ENCODE assay signal across 8 cellular contexts in genomic region chr4:170990989-170991589, GRCh38.
DNase-seq lines count a peak whose midpoint lies in the region; ATAC-seq and TF ChIP-seq lines count a peak whose summit lies in the region.

No MANE protein-coding gene starts in this region.

- no peaks in the 10 kb centered on the region for H3K9me3 ChIP-seq in A673 (ENCODE audit: low read depth, low read length, poor library complexity, severe bottlenecking)
- H3K9me3 ChIP-seq in adrenal gland (replicated peaks in 1 of 3) = peaks cover 0 to 4% (median 0%) of the 10 kb centered on the region in 3 donors

- CTCF ChIA-PET in A673 (lab: Charles Lee) = interaction anchor here (0.9 kb wide), 1 partner anchor 731 kb away, joined by 4 read pairs; no protein-coding TSS in a partner anchor
- CTCF ChIA-PET in activated CD8-positive, alpha-beta T cell treated with anti-CD3 and anti-CD28 coated beads, Interleukin-2, amount 10 ng/mL, durations not matched to agents 7 days and 5 days (lab: Charles Lee) = interaction anchor here (0.7 kb wide), 1 partner anchor 13 kb away, joined by 3 read pairs; no protein-coding TSS in a partner anchor

- H3K4me1 Mint-ChIP-seq in activated CD8-positive, alpha-beta T cell treated with anti-CD3 and anti-CD28 coated beads, Interleukin-2, amount 10 ng/mL, durations not matched to agents 7 days and 5 days (ENCODE audit: low read depth) = no peaks in the 10 kb centered on the region

- BruUV-seq in A673 (replicated peaks; lab: Mats Ljungman, UMichigan) = no TSS peak

- H3K27me3 ChIP-seq in A673 (replicated peaks; ENCODE audit: insufficient read depth, low read depth, low read length, poor library complexity) (no peaks in the 10 kb centered on the region), adrenal gland (no peaks in the 10 kb centered on the region)

- intact Hi-C loops in A673 (cut with micrococcal nuclease; ENCODE audit: unreplicated experiment) (loop anchor here (10.0 kb wide), 1 partner anchor 1214 kb away; no protein-coding TSS in a partner anchor), adrenal gland (cut with DNase I) (no loop called here)

- peak; percentile 98 for ATAC-seq in GM18870 (IDR thresholded peaks at IDR 0.05; ENCODE audit: unreplicated experiment)
- peak; percentile 88 for ATAC-seq in HG03060 (IDR thresholded peaks at IDR 0.05; ENCODE audit: low read depth, unreplicated experiment)
- no peak for ATAC-seq in activated CD8-positive, alpha-beta T cell treated with anti-CD3 and anti-CD28 coated beads, Interleukin-2, amount 10 ng/mL, durations not matched to agents 7 days and 5 days

- POLR2A ChIA-PET in A673 (lab: Charles Lee; ENCODE audit: low non-redundant PET) = interaction anchor here (0.6 kb wide), 1 partner anchor 343 kb away, joined by 3 read pairs; no protein-coding TSS in a partner anchor
- POLR2A ChIA-PET in activated CD8-positive, alpha-beta T cell treated with anti-CD3 and anti-CD28 coated beads, Interleukin-2, amount 10 ng/mL, durations not matched to agents 7 days and 5 days (lab: Charles Lee) = no interaction called here

- DNase-seq in A673 (ENCODE audit: low spot score) (peak; percentile 50), NCI-H82 treated with DMSO at 0.1 percent for 48 hours (lab: John Stamatoyannopoulos, UW; ENCODE audit: unreplicated experiment) (peak; percentile 16), epithelial cell of esophagus (ENCODE audit: low read depth) (peak; percentile 54), midbrain (lab: John Stamatoyannopoulos, UW) (no peak), adrenal gland (no peak)
- no peak for DNase-seq in activated CD8-positive, alpha-beta T cell treated with anti-CD3 and anti-CD28 coated beads, Interleukin-2, amount 10 ng/mL, durations not matched to agents 7 days and 5 days

- H3K4me3 Mint-ChIP-seq in activated CD8-positive, alpha-beta T cell treated with anti-CD3 and anti-CD28 coated beads, Interleukin-2, amount 10 ng/mL, durations not matched to agents 7 days and 5 days = no peak overlapping the region

- no peaks in the 10 kb centered on the region for H3K36me3 Mint-ChIP-seq in activated CD8-positive, alpha-beta T cell treated with anti-CD3 and anti-CD28 coated beads, Interleukin-2, amount 10 ng/mL, durations not matched to agents 7 days and 5 days (ENCODE audit: low read depth)

- WGBS in adrenal gland, 4 donors = 28 to 52% (median 45%) methylated on average over 6 to 8 of the region's 8 CpGs

- TF ChIP-seq POLR2A in adrenal gland (IDR thresholded peaks at IDR 0.05) = no peak

- H3K27ac Mint-ChIP-seq in activated CD8-positive, alpha-beta T cell treated with anti-CD3 and anti-CD28 coated beads, Interleukin-2, amount 10 ng/mL, durations not matched to agents 7 days and 5 days = no peak overlapping the region

- no peak overlapping the region for H3K27ac ChIP-seq in A673 (ENCODE audit: low read depth, low read length, poor library complexity, severe bottlenecking)
- H3K27ac ChIP-seq in adrenal gland = no peak overlapping the region

- H3K27me3 Mint-ChIP-seq in activated CD8-positive, alpha-beta T cell treated with anti-CD3 and anti-CD28 coated beads, Interleukin-2, amount 10 ng/mL, durations not matched to agents 7 days and 5 days (ENCODE audit: low read depth) = no peaks in the 10 kb centered on the region

- H3K36me3 ChIP-seq in A673 (ENCODE audit: insufficient read depth, low read length, poor library complexity, severe bottlenecking) (no peaks in the 10 kb centered on the region), adrenal gland (replicated peaks in 1 of 2) (no peaks in the 10 kb centered on the region)

- H3K4me1 ChIP-seq in A673 (ENCODE audit: insufficient read depth, low read length, poor library complexity, severe bottlenecking) = no peaks in the 10 kb centered on the region
- no peaks in the 10 kb centered on the region for H3K4me1 ChIP-seq in adrenal gland (replicated peaks in 1 of 2)

- H3K4me3 ChIP-seq in A673 (ENCODE audit: low read depth, low read length, poor library complexity, severe bottlenecking) (no peak overlapping the region), epithelial cell of esophagus (ENCODE audit: low read length) (no peak overlapping the region), adrenal gland (no peak overlapping the region)

- TF ChIP-seq CTCF in A673 (conservative IDR thresholded peaks at IDR 0.05; ENCODE audit: low read depth, low read length) = peak; percentile 59
- peak; percentile 53 for TF ChIP-seq CTCF in epithelial cell of esophagus (IDR thresholded peaks at IDR 0.05; ENCODE audit: insufficient read depth, low read depth, low read length, missing control alignments)
- TF ChIP-seq CTCF in adrenal gland (IDR thresholded peaks at IDR 0.05) = peak in 3 of 6 experiments; percentile 15 to 24 (median 19)

- H3K9me3 Mint-ChIP-seq in activated CD8-positive, alpha-beta T cell treated with anti-CD3 and anti-CD28 coated beads, Interleukin-2, amount 10 ng/mL, durations not matched to agents 7 days and 5 days (ENCODE audit: insufficient read depth) = no peaks in the 10 kb centered on the region

Comparison
In these comparisons a context has a peak if more than half of its experiments do, and no peak if none do; other contexts are left out.
1. DNase-seq: peak in A673 (single experiment), NCI-H82 treated with DMSO at 0.1 percent for 48 hours (single experiment) and epithelial cell of esophagus (single experiment); none in activated CD8-positive, alpha-beta T cell treated with anti-CD3 and anti-CD28 coated beads, Interleukin-2, amount 10 ng/mL, durations not matched to agents 7 days and 5 days (single experiment), midbrain (single experiment) and adrenal gland (0 of 7).